Comparison of ENCODE assay signal across 8 cellular contexts in genomic region chr5:114969482-114969881, GRCh38.
"Had no signal": no experiment of that assay in that cellular context is flagged by ENCODE, and none has a peak within 500 bp of the region (broad histone marks: within the 10 kb centered on the region; RNA-seq: fewer than 3 reads in every experiment).

No MANE protein-coding gene starts in this region.

- ATAC-seq: HCT116 had no signal

- H3K9me3 ChIP-seq: HAP-1 had no signal

- H3K27ac ChIP-seq: GM23248, KMS-11 had no signal

- DNase-seq: GM23248, GOT3, H7, KBM-7 had no signal

- FAIRE-seq: HTR-8/SVneo had no signal

- H3K4me3 ChIP-seq: GM23248, HAP-1 had no signal

- H3K4me1 ChIP-seq: HAP-1 had no signal

- H3K9ac ChIP-seq: GM23248, KMS-11 had no signal

- H3K4me2 ChIP-seq: KMS-11 had no signal

- H2AFZ ChIP-seq: GM23248 had no signal

- H3K36me3 ChIP-seq: HAP-1 had no signal
